1 cellular context compared by ENCODE assay signal in genomic region chr7:100874577-100875355, GRCh38.
TF ChIP-seq lines count a peak whose summit lies in the region.

SRRT (plus strand) TSS chr7:100875103; CDS start chr7:100875591, 488 bp downstream.

TF ChIP-seq in K562, 482 proteins besides CTCF, POLR2A, EP300 and RAD21 (continued from another document and continues in another):
- TF ChIP-seq PRDM10 (IDR thresholded peaks at IDR 0.05; ENCODE audit: partially characterized antibody) (peak; percentile 91), POLR2G (IDR thresholded peaks at IDR 0.05; ENCODE audit: low read depth, low read length) (peak; percentile 99), ATF2 (CRISPR knock-in tag; IDR thresholded peaks at IDR 0.05) (no peak), SIX5 (IDR thresholded peaks at IDR 0.05; ENCODE audit: borderline replicate concordance in 1 of 2, insufficient read depth in 1 of 2, low read depth in 1 of 2, low read length in 2 of 2) (no peak; a peak in 2 of 4 replicates), E4F1 (CRISPR knock-in tag; IDR thresholded peaks at IDR 0.05; ENCODE audit: borderline replicate concordance) (no peak), PRMT5 (CRISPR knock-in tag; IDR thresholded peaks at IDR 0.05) (no peak), RBM25 (IDR thresholded peaks at IDR 0.05; ENCODE audit: low read depth, low read length, severe bottlenecking) (no peak), POLR2H (tag; IDR thresholded peaks at IDR 0.05; ENCODE audit: low read depth) (peak; percentile 97), SMARCA4 (IDR thresholded peaks at IDR 0.05) (0 out of 2 replicates have a peak, but pooled peaks have one; percentile 11), YBX1 (IDR thresholded peaks at IDR 0.05) (no peak), SLC30A9 (CRISPR knock-in tag; IDR thresholded peaks at IDR 0.05) (no peak), SMARCC2 (IDR thresholded peaks at IDR 0.05; ENCODE audit: low read depth) (no peak), FOXP1 (CRISPR knock-in tag; IDR thresholded peaks at IDR 0.05) (peak; percentile 68; the same call in 1 of the 2 replicates), ZNF354B (CRISPR knock-in tag; IDR thresholded peaks at IDR 0.05) (no peak), GABPB1 (CRISPR knock-in tag; IDR thresholded peaks at IDR 0.05) (peak; percentile 91), SP2 (IDR thresholded peaks at IDR 0.05; ENCODE audit: extremely low read depth, low read depth, low read length, poor library complexity, severe bottlenecking) (no peak), BCLAF1 (IDR thresholded peaks at IDR 0.05; ENCODE audit: borderline replicate concordance in 1 of 2, control insufficient read depth in 1 of 2, low read depth in 2 of 2, low read length in 1 of 2) (0 out of 4 replicates have a peak, but pooled peaks of 1 of the 2 experiments have one; percentile 39), ZNF655 (CRISPR knock-in tag; IDR thresholded peaks at IDR 0.05) (no peak), HDAC1 (IDR thresholded peaks at IDR 0.05) (peak in 1 of 2 experiments; percentile 68; a peak in 3 of 4 replicates), SMARCE1 (IDR thresholded peaks at IDR 0.05) (peak; percentile 19; the same call in 1 of the 2 replicates), ZNF133 (CRISPR knock-in tag; IDR thresholded peaks at IDR 0.05) (peak; percentile 82; the same call in 1 of the 2 replicates), HMGN3 (IDR thresholded peaks at IDR 0.05; ENCODE audit: borderline replicate concordance, extremely low read depth, insufficient read length, low read depth, low read length) (peak; percentile 91), SIRT6 (IDR thresholded peaks at IDR 0.05; ENCODE audit: low read depth, low read length) (no peak), LEF1 (IDR thresholded peaks at IDR 0.05) (peak; percentile 30; the same call in 1 of the 2 replicates), ELK3 (CRISPR knock-in tag; IDR thresholded peaks at IDR 0.05) (0 out of 2 replicates have a peak, but pooled peaks have one; percentile 47), HOXB6 (CRISPR knock-in tag; IDR thresholded peaks at IDR 0.05; ENCODE audit: borderline replicate concordance) (no peak), NFE2L1 (tag; IDR thresholded peaks at IDR 0.05; ENCODE audit: borderline replicate concordance, low read depth) (no peak), ZBTB5 (IDR thresholded peaks at IDR 0.05) (no peak), ETS2 (tag; IDR thresholded peaks at IDR 0.05; ENCODE audit: borderline replicate concordance, poor library complexity, severe bottlenecking) (no peak), DDX20 (tag; IDR thresholded peaks at IDR 0.05; ENCODE audit: low read depth) (no peak), CTBP1 (IDR thresholded peaks at IDR 0.05; ENCODE audit: borderline replicate concordance) (peak; percentile 84; the same call in 1 of the 2 replicates), HBP1 (CRISPR knock-in tag; IDR thresholded peaks at IDR 0.05) (peak; percentile 96), ARID1B (IDR thresholded peaks at IDR 0.05) (peak; percentile 27), FOXP4 (CRISPR knock-in tag; IDR thresholded peaks at IDR 0.05; ENCODE audit: borderline replicate concordance) (no peak), MEIS2 (IDR thresholded peaks at IDR 0.05; ENCODE audit: partially characterized antibody) (peak; percentile 84), STAT5B (CRISPR knock-in tag; IDR thresholded peaks at IDR 0.05) (no peak), RHOXF2B (CRISPR knock-in tag; conservative IDR thresholded peaks at IDR 0.05) (no peak), ZBTB26 (CRISPR knock-in tag; IDR thresholded peaks at IDR 0.05) (peak; percentile 96)
